7 cellular contexts compared by ENCODE assay signal in the genomic region with DNA sequence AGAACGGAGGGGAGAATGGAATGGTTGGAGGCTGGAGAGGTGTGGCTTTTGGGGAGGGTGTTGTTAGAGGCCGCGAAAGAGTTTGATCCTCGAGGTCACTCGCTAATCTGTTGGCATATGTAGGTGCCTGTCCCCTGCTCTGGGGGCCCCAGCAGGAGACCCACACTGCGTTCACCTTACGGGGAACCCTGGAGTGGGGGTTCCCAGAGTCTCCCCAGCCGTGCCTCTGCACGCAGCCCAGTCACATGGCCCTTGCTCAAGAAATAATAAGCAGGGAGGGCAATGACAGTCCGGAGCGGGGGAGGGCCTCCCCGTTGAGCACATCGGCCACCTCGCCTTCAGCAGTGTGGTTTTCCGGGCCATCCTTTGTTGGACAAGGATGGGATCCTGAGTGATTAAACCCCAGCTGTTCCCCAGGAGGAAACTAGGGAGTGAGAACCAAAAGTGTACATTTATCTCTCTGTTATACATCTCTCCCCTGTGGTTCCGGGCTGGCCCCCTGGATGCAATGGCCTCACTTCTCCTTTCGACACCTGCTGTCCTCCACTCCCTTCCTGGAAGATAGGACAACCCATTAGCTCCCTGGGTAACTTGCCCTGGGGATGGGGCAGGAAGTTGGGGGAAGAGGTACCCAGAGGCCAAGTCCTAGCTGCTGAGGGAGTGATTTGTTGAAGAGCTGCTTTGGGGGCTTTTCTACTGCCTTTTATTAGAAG. TPM values are rescaled to one million over a fixed set of nuclear protein-coding genes. Genes with fewer than 3 reads are reported as not detected.
DNase-seq lines count a peak whose midpoint lies in the region; ATAC-seq, FAIRE-seq and TF ChIP-seq lines count a peak whose summit lies in the region.

No MANE protein-coding gene starts in this region.

- H3K9me3 Mint-ChIP-seq in endodermal cell, result no peaks in the 10 kb centered on the region

- H3K27me3 Mint-ChIP-seq in endodermal cell (ENCODE audit: insufficient read depth), result peaks cover 29% of the 10 kb centered on the region

- WGBS in endodermal cell (ENCODE audit: insufficient coverage in 1 of 2, insufficient read length in 1 of 2), 2 experiments, result 13 to 16% methylated on average over 4 to 17 of the region's 17 CpGs

- FAIRE-seq in urothelium cell line (lab: Jason Lieb, UNC), result peak; percentile 94

- H3K4me1 Mint-ChIP-seq in endodermal cell, result peaks cover 67% of the 10 kb centered on the region

- H3K4me3 ChIP-seq in endodermal cell (ENCODE audit: low read length), result peak overlapping the region; percentile 89
- H3K4me3 ChIP-seq in mononuclear cell (ENCODE audit: low read length), result peak overlapping the region; percentile 59

- H3K4me1 ChIP-seq in endodermal cell (ENCODE audit: control insufficient read depth, insufficient read depth, low read length) (peaks cover 33% of the 10 kb centered on the region), mononuclear cell (ENCODE audit: insufficient read depth, low read length) (peaks cover 83% of the 10 kb centered on the region)

- no peak overlapping the region for H3K27ac ChIP-seq in endodermal cell (ENCODE audit: low read depth, low read length)

- TF ChIP-seq CTCF in endodermal cell (conservative IDR thresholded peaks at IDR 0.05), result no peak

- H3K27me3 ChIP-seq in endodermal cell (ENCODE audit: control insufficient read depth, insufficient read depth, low read length, poor library complexity, severe bottlenecking) (peaks cover 15% of the 10 kb centered on the region), mononuclear cell (ENCODE audit: insufficient read depth, low read length) (peaks cover 33% of the 10 kb centered on the region)

- peak; percentile 72 for ATAC-seq in GM18868 (IDR thresholded peaks at IDR 0.05; ENCODE audit: unreplicated experiment)

- peak overlapping the region; percentile 70 for H3K4me3 Mint-ChIP-seq in endodermal cell

- H3K36me3 Mint-ChIP-seq in endodermal cell (ENCODE audit: low read depth), result peaks cover 2% of the 10 kb centered on the region

- no peaks in the 10 kb centered on the region for H3K9me3 ChIP-seq in endodermal cell (ENCODE audit: control insufficient read depth, low read length)
- no peaks in the 10 kb centered on the region for H3K9me3 ChIP-seq in mononuclear cell (ENCODE audit: low read depth, low read length)

- H3K27ac Mint-ChIP-seq in endodermal cell, result no peak overlapping the region

- DNase-seq in RKO (ENCODE audit: low spot score), result peak; percentile 42
- DNase-seq in endodermal cell, result peak; percentile 61
- DNase-seq in urothelium cell line (ENCODE audit: low spot score), result peak; percentile 61
- DNase-seq in effector CD8-positive, alpha-beta T cell (lab: John Stamatoyannopoulos, UW), result no peak
- DNase-seq in HPDE6-E6E7 (ENCODE audit: extremely low spot score), result no peak

- no peak overlapping the region for H3K9ac ChIP-seq in endodermal cell (ENCODE audit: extremely low read depth, low read length, poor library complexity, severe bottlenecking)

- no peaks in the 10 kb centered on the region for H3K36me3 ChIP-seq in endodermal cell (ENCODE audit: control insufficient read depth, insufficient read depth, low read length)

RNA-seq across cellular contexts. Expression of gene PLEKHG3, which starts 1.3 kb away (rescaled TPM):
- total RNA-seq in endodermal cell (10 to 100 TPM; 31.7 to 52.6 TPM), mononuclear cell (6.7 TPM)
- 35.6 TPM for polyA plus RNA-seq in endodermal cell (2013, experiment 1 of 2)
- 30.8 TPM for polyA plus RNA-seq in endodermal cell (2013, experiment 2 of 2)

Comparison
In these comparisons a context has a peak if more than half of its experiments do, and no peak if none do; other contexts are left out.
1. DNase-seq: peak in RKO (single experiment), endodermal cell (single experiment) and urothelium cell line (single experiment); none in effector CD8-positive, alpha-beta T cell (single experiment) and HPDE6-E6E7 (single experiment).